In the genomic region with DNA sequence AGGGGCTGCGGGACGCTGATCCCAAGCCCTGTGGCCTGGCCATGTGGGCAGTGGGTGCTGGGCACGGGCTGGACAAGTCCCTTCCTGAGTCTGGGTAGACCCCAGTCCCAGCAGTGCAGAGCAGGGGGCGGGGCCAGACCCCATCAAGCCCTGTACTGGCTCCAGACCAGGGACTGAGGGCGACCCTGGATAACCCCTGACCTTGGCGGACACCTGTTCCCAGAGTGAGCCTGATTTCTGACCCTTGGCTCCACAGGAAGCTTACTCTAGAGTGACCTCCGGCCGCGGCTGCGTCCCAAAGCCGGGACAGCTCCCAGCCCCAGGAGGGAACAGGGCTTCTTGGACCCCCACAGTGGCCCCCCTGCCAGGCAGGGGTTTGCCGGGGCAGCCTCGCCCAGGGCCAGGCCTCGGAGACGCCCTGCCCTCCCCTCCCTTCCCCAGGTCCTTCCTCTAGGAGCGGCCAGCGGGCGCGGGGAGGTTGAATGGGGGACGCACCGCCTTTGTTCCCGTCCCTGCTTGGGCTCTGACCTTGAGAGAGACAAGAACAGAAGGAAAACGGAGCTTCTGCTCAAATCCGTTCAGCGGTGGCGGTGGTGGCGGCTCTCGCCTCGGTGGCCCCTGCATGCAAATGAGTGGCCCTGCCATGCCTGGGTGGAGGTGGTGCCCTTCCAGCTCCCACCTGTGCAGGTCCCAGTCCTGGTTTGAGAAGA, we compare ENCODE assay signal across 1 cellular context.
TF ChIP-seq lines count a peak whose summit lies in the region.

No MANE protein-coding gene starts in this region.

TF ChIP-seq in HepG2, 621 proteins besides CTCF, POLR2A, EP300 and RAD21 (continued from another document and continues in another):
- TF ChIP-seq, protein P1, sequence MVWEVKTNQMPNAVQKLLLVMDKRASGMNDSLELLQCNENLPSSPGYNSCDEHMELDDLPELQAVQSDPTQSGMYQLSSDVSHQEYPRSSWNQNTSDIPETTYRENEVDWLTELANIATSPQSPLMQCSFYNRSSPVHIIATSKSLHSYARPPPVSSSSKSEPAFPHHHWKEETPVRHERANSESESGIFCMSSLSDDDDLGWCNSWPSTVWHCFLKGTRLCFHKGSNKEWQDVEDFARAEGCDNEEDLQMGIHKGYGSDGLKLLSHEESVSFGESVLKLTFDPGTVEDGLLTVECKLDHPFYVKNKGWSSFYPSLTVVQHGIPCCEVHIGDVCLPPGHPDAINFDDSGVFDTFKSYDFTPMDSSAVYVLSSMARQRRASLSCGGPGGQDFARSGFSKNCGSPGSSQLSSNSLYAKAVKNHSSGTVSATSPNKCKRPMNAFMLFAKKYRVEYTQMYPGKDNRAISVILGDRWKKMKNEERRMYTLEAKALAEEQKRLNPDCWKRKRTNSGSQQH (CRISPR knock-in tag; IDR thresholded peaks at IDR 0.05; ENCODE audit: low read depth), result no peak
- TF ChIP-seq SIX1 (CRISPR knock-in tag; IDR thresholded peaks at IDR 0.05; ENCODE audit: borderline replicate concordance), result no peak
- no peak for TF ChIP-seq JUND (CRISPR knock-in tag; IDR thresholded peaks at IDR 0.05)
- TF ChIP-seq, protein P2, sequence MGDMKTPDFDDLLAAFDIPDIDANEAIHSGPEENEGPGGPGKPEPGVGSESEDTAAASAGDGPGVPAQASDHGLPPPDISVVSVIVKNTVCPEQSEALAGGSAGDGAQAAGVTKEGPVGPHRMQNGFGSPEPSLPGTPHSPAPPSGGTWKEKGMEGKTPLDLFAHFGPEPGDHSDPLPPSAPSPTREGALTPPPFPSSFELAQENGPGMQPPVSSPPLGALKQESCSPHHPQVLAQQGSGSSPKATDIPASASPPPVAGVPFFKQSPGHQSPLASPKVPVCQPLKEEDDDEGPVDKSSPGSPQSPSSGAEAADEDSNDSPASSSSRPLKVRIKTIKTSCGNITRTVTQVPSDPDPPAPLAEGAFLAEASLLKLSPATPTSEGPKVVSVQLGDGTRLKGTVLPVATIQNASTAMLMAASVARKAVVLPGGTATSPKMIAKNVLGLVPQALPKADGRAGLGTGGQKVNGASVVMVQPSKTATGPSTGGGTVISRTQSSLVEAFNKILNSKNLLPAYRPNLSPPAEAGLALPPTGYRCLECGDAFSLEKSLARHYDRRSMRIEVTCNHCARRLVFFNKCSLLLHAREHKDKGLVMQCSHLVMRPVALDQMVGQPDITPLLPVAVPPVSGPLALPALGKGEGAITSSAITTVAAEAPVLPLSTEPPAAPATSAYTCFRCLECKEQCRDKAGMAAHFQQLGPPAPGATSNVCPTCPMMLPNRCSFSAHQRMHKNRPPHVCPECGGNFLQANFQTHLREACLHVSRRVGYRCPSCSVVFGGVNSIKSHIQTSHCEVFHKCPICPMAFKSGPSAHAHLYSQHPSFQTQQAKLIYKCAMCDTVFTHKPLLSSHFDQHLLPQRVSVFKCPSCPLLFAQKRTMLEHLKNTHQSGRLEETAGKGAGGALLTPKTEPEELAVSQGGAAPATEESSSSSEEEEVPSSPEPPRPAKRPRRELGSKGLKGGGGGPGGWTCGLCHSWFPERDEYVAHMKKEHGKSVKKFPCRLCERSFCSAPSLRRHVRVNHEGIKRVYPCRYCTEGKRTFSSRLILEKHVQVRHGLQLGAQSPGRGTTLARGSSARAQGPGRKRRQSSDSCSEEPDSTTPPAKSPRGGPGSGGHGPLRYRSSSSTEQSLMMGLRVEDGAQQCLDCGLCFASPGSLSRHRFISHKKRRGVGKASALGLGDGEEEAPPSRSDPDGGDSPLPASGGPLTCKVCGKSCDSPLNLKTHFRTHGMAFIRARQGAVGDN (CRISPR knock-in tag; IDR thresholded peaks at IDR 0.05), result peak; percentile 71
- TF ChIP-seq ZNF619 (CRISPR knock-in tag; IDR thresholded peaks at IDR 0.05), result peak; percentile 35; the same call in 1 of the 2 replicates
- TF ChIP-seq, protein P3, sequence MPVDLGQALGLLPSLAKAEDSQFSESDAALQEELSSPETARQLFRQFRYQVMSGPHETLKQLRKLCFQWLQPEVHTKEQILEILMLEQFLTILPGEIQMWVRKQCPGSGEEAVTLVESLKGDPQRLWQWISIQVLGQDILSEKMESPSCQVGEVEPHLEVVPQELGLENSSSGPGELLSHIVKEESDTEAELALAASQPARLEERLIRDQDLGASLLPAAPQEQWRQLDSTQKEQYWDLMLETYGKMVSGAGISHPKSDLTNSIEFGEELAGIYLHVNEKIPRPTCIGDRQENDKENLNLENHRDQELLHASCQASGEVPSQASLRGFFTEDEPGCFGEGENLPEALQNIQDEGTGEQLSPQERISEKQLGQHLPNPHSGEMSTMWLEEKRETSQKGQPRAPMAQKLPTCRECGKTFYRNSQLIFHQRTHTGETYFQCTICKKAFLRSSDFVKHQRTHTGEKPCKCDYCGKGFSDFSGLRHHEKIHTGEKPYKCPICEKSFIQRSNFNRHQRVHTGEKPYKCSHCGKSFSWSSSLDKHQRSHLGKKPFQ (CRISPR knock-in tag; IDR thresholded peaks at IDR 0.05; ENCODE audit: insufficient replicate concordance), result peak; percentile 69
- no peak for TF ChIP-seq IKZF4 (CRISPR knock-in tag; IDR thresholded peaks at IDR 0.05; ENCODE audit: borderline replicate concordance, low read depth, not compliant biosample characterization)
- TF ChIP-seq, protein P4, sequence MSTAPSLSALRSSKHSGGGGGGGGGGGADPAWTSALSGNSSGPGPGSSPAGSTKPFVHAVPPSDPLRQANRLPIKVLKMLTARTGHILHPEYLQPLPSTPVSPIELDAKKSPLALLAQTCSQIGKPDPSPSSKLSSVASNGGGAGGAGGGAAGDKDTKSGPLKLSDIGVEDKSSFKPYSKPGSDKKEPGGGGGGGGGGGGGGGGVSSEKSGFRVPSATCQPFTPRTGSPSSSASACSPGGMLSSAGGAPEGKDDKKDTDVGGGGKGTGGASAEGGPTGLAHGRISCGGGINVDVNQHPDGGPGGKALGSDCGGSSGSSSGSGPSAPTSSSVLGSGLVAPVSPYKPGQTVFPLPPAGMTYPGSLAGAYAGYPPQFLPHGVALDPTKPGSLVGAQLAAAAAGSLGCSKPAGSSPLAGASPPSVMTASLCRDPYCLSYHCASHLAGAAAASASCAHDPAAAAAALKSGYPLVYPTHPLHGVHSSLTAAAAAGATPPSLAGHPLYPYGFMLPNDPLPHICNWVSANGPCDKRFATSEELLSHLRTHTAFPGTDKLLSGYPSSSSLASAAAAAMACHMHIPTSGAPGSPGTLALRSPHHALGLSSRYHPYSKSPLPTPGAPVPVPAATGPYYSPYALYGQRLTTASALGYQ (CRISPR knock-in tag; IDR thresholded peaks at IDR 0.05), result peak; percentile 35; the same call in 1 of the 2 replicates
- TF ChIP-seq PHF8 (CRISPR knock-in tag; IDR thresholded peaks at IDR 0.05), result peak; percentile 38
- TF ChIP-seq RXRB (CRISPR knock-in tag; IDR thresholded peaks at IDR 0.05; ENCODE audit: borderline replicate concordance), result peak; percentile 99
- TF ChIP-seq ASH2L (IDR thresholded peaks at IDR 0.05; ENCODE audit: insufficient read length, low read depth, low read length), result peak; percentile 29
- no peak for TF ChIP-seq FOXK2 (IDR thresholded peaks at IDR 0.05)
- TF ChIP-seq NFE2 (CRISPR knock-in tag; IDR thresholded peaks at IDR 0.05), result no peak
- peak; percentile 36; the same call in 1 of the 2 replicates for TF ChIP-seq ZNF792 (CRISPR knock-in tag; IDR thresholded peaks at IDR 0.05)
- peak; percentile 65; the same call in 1 of the 2 replicates for TF ChIP-seq HDAC2 (CRISPR knock-in tag; IDR thresholded peaks at IDR 0.05)
- no peak for TF ChIP-seq ZNF207 (IDR thresholded peaks at IDR 0.05; ENCODE audit: borderline replicate concordance)
- TF ChIP-seq ZNF788 (CRISPR knock-in tag; IDR thresholded peaks at IDR 0.05; ENCODE audit: borderline replicate concordance), result peak; percentile 63; the same call in 1 of the 2 replicates
- no peak for TF ChIP-seq ZSCAN9 (CRISPR knock-in tag; IDR thresholded peaks at IDR 0.05; ENCODE audit: borderline replicate concordance)
- no peak for TF ChIP-seq JDP2 (CRISPR knock-in tag; IDR thresholded peaks at IDR 0.05; ENCODE audit: borderline replicate concordance)
- TF ChIP-seq TBX3 (IDR thresholded peaks at IDR 0.05; ENCODE audit: borderline replicate concordance), result no peak; the same call in 1 of the 2 replicates
- no peak for TF ChIP-seq ZNF24 (IDR thresholded peaks at IDR 0.05)
- no peak for TF ChIP-seq XRCC5 (optimal IDR thresholded peaks at IDR 0.05; ENCODE audit: low read length)
- TF ChIP-seq FIP1L1 (IDR thresholded peaks at IDR 0.05; ENCODE audit: borderline replicate concordance, insufficient read depth, low read depth, low read length), result no peak
- TF ChIP-seq MIER2 (CRISPR knock-in tag; IDR thresholded peaks at IDR 0.05), result 0 out of 2 replicates have a peak, but pooled peaks have one; percentile 12
- TF ChIP-seq ZFX (CRISPR knock-in tag; IDR thresholded peaks at IDR 0.05; ENCODE audit: low read depth), result peak; percentile 40; the same call in 1 of the 2 replicates
- TF ChIP-seq SALL1 (CRISPR knock-in tag; IDR thresholded peaks at IDR 0.05), result peak; percentile 76
- no peak for TF ChIP-seq MIXL1 (CRISPR knock-in tag; IDR thresholded peaks at IDR 0.05)
- TF ChIP-seq, protein P5, sequence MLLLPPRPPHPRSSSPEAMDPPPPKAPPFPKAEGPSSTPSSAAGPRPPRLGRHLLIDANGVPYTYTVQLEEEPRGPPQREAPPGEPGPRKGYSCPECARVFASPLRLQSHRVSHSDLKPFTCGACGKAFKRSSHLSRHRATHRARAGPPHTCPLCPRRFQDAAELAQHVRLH (CRISPR knock-in tag; IDR thresholded peaks at IDR 0.05; ENCODE audit: borderline replicate concordance, low read depth), result peak; percentile 40; the same call in 1 of the 2 replicates
- TF ChIP-seq, protein P6, sequence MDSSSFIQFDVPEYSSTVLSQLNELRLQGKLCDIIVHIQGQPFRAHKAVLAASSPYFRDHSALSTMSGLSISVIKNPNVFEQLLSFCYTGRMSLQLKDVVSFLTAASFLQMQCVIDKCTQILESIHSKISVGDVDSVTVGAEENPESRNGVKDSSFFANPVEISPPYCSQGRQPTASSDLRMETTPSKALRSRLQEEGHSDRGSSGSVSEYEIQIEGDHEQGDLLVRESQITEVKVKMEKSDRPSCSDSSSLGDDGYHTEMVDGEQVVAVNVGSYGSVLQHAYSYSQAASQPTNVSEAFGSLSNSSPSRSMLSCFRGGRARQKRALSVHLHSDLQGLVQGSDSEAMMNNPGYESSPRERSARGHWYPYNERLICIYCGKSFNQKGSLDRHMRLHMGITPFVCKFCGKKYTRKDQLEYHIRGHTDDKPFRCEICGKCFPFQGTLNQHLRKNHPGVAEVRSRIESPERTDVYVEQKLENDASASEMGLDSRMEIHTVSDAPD (CRISPR knock-in tag; IDR thresholded peaks at IDR 0.05), result no peak
- TF ChIP-seq SMAD1 (CRISPR knock-in tag; IDR thresholded peaks at IDR 0.05; ENCODE audit: borderline replicate concordance, low read depth), result peak; percentile 54; the same call in 1 of the 2 replicates
- TF ChIP-seq CREM (IDR thresholded peaks at IDR 0.05), result peak; percentile 32; the same call in 1 of the 2 replicates
- TF ChIP-seq CREM (CRISPR knock-in tag; IDR thresholded peaks at IDR 0.05), result no peak
- TF ChIP-seq ZBTB7A (CRISPR knock-in tag; IDR thresholded peaks at IDR 0.05), result peak; percentile 86
- no peak for TF ChIP-seq SIX4 (CRISPR knock-in tag; IDR thresholded peaks at IDR 0.05)
- TF ChIP-seq, protein P7, sequence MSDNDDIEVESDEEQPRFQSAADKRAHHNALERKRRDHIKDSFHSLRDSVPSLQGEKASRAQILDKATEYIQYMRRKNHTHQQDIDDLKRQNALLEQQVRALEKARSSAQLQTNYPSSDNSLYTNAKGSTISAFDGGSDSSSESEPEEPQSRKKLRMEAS (IDR thresholded peaks at IDR 0.05), result peak; percentile 59; the same call in 1 of the 2 replicates
- TF ChIP-seq FOSL1 (CRISPR knock-in tag; IDR thresholded peaks at IDR 0.05; ENCODE audit: borderline replicate concordance), result no peak
- TF ChIP-seq, protein P8, sequence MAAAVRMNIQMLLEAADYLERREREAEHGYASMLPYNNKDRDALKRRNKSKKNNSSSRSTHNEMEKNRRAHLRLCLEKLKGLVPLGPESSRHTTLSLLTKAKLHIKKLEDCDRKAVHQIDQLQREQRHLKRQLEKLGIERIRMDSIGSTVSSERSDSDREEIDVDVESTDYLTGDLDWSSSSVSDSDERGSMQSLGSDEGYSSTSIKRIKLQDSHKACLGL (CRISPR knock-in tag; IDR thresholded peaks at IDR 0.05), result no peak
- no peak for TF ChIP-seq HOXA5 (CRISPR knock-in tag; IDR thresholded peaks at IDR 0.05)
- no peak for TF ChIP-seq ATF7 (IDR thresholded peaks at IDR 0.05)
- TF ChIP-seq ATF7 (CRISPR knock-in tag; IDR thresholded peaks at IDR 0.05), result no peak
- TF ChIP-seq, protein P9, sequence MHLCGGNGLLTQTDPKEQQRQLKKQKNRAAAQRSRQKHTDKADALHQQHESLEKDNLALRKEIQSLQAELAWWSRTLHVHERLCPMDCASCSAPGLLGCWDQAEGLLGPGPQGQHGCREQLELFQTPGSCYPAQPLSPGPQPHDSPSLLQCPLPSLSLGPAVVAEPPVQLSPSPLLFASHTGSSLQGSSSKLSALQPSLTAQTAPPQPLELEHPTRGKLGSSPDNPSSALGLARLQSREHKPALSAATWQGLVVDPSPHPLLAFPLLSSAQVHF (CRISPR knock-in tag; IDR thresholded peaks at IDR 0.05), result no peak
- TF ChIP-seq HNRNPK (IDR thresholded peaks at IDR 0.05; ENCODE audit: low read depth, low read length, poor library complexity, severe bottlenecking), result peak; percentile 10
- peak; percentile 71; the same call in 1 of the 2 replicates for TF ChIP-seq ZNF891 (CRISPR knock-in tag; IDR thresholded peaks at IDR 0.05)
- TF ChIP-seq, protein P10, sequence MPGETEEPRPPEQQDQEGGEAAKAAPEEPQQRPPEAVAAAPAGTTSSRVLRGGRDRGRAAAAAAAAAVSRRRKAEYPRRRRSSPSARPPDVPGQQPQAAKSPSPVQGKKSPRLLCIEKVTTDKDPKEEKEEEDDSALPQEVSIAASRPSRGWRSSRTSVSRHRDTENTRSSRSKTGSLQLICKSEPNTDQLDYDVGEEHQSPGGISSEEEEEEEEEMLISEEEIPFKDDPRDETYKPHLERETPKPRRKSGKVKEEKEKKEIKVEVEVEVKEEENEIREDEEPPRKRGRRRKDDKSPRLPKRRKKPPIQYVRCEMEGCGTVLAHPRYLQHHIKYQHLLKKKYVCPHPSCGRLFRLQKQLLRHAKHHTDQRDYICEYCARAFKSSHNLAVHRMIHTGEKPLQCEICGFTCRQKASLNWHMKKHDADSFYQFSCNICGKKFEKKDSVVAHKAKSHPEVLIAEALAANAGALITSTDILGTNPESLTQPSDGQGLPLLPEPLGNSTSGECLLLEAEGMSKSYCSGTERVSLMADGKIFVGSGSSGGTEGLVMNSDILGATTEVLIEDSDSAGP (CRISPR knock-in tag; IDR thresholded peaks at IDR 0.05; ENCODE audit: borderline replicate concordance), result peak; percentile 56; the same call in 1 of the 2 replicates
- no peak for TF ChIP-seq NKX3-1 (CRISPR knock-in tag; IDR thresholded peaks at IDR 0.05)
- TF ChIP-seq ZNF350 (CRISPR knock-in tag; IDR thresholded peaks at IDR 0.05; ENCODE audit: borderline replicate concordance, low read depth), result peak; percentile 42; the same call in 1 of the 2 replicates
- peak; percentile 43 for TF ChIP-seq HNRNPLL (IDR thresholded peaks at IDR 0.05; ENCODE audit: low read depth, low read length, poor library complexity, severe bottlenecking)
- no peak for TF ChIP-seq ZNF678 (CRISPR knock-in tag; IDR thresholded peaks at IDR 0.05)
- 0 out of 2 replicates have a peak, but pooled peaks have one; percentile 34 for TF ChIP-seq ELF3 (CRISPR knock-in tag; IDR thresholded peaks at IDR 0.05)
- no peak for TF ChIP-seq KDM5B (CRISPR knock-in tag; IDR thresholded peaks at IDR 0.05; ENCODE audit: borderline replicate concordance)
- TF ChIP-seq HOXA7 (CRISPR knock-in tag; IDR thresholded peaks at IDR 0.05), result no peak
